In genomic region chr11:76216536-76217326, GRCh38 we compare ENCODE assay signal across 1 cellular context.
TF ChIP-seq lines count a peak whose summit lies in the region.

No MANE protein-coding gene starts in this region.

TF ChIP-seq in WTC11, 78 proteins besides CTCF, POLR2A, EP300 and RAD21 (continued from another document):
- no peak for TF ChIP-seq E2F1 (CRISPR knock-in tag; IDR thresholded peaks at IDR 0.05)
- TF ChIP-seq RORB (CRISPR knock-in tag; IDR thresholded peaks at IDR 0.05) = no peak
- no peak for TF ChIP-seq E2F4 (CRISPR knock-in tag; IDR thresholded peaks at IDR 0.05; ENCODE audit: borderline replicate concordance, low read depth)
- TF ChIP-seq NFATC4 (CRISPR knock-in tag; IDR thresholded peaks at IDR 0.05) = no peak
- no peak for TF ChIP-seq PRRX2 (CRISPR knock-in tag; IDR thresholded peaks at IDR 0.05)
- no peak for TF ChIP-seq ATF1 (CRISPR knock-in tag; IDR thresholded peaks at IDR 0.05)
- no peak for TF ChIP-seq IRF2 (CRISPR knock-in tag; IDR thresholded peaks at IDR 0.05; ENCODE audit: borderline replicate concordance, low read depth)
- no peak for TF ChIP-seq ZNF138 (CRISPR knock-in tag; conservative IDR thresholded peaks at IDR 0.05)
- TF ChIP-seq ZNF425 (CRISPR knock-in tag; conservative IDR thresholded peaks at IDR 0.05) = no peak
- TF ChIP-seq ATF6 (CRISPR knock-in tag; IDR thresholded peaks at IDR 0.05) = no peak
- no peak for TF ChIP-seq ZNF396 (CRISPR knock-in tag; IDR thresholded peaks at IDR 0.05; ENCODE audit: borderline replicate concordance)
- no peak for TF ChIP-seq RELA (CRISPR knock-in tag; IDR thresholded peaks at IDR 0.05; ENCODE audit: borderline replicate concordance)
- TF ChIP-seq ZNF281 (CRISPR knock-in tag; IDR thresholded peaks at IDR 0.05) = no peak
- no peak for TF ChIP-seq USF1 (CRISPR knock-in tag; IDR thresholded peaks at IDR 0.05)
- TF ChIP-seq ZNF121 (CRISPR knock-in tag; IDR thresholded peaks at IDR 0.05) = no peak
- TF ChIP-seq ATF2 (CRISPR knock-in tag; IDR thresholded peaks at IDR 0.05; ENCODE audit: borderline replicate concordance, low read depth) = no peak
- TF ChIP-seq SMAD4 (CRISPR knock-in tag; IDR thresholded peaks at IDR 0.05) = no peak
- no peak for TF ChIP-seq ETV6 (CRISPR knock-in tag; IDR thresholded peaks at IDR 0.05)
